In the genomic region with DNA sequence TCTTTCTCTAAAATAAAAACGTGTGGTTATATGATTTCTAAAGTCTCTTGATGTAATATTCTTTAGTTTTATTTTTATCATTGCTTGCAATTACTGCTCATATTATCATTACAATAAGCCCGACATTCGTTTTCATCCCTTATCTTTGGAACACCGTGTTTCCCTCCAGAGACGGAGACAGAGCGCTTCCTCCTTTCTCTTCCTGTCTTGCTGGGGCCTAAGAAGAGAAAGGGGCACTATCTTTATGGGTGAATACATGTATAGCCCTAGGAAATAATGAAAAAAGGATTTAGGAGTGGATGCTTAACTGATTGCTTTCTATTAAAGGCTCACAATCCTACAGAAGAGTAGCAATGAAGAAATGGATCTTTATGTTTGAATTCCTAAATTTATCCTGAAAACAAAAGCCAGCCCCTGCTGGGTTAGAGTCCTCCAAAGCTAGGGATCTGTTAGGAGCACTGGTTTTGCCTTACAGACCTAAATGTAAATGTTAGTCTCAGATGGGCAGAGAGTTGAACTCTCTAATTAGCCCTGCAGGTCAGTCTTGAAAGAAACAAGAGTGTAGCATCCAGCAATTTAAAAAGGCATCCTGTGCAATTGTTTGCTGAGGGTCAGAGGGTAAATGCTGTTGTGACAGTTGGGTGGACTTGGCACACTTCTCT, we compare ENCODE assay signal across 26 cellular contexts.
DNase-seq lines count a peak whose midpoint lies in the region; ATAC-seq, FAIRE-seq and TF ChIP-seq lines count a peak whose summit lies in the region.
"Had no signal": no experiment of that assay in that cellular context is flagged by ENCODE, and none has a peak within 500 bp of the region (broad histone marks: within the 10 kb centered on the region; RNA-seq: fewer than 3 reads in every experiment).

No MANE protein-coding gene starts in this region.

- intact Hi-C loops in psoas muscle (cut with DNase I) (no loop called here), A673 (cut with micrococcal nuclease; ENCODE audit: unreplicated experiment) (no loop called here)

- H3K9me3 ChIP-seq in NT2/D1 (ENCODE audit: insufficient read depth, low read length) (0 out of 2 replicates have a peak, but pooled peaks cover 3% of the 10 kb centered on the region), psoas muscle (no peaks in the 10 kb centered on the region), A673 (ENCODE audit: low read depth, low read length, poor library complexity, severe bottlenecking) (no peaks in the 10 kb centered on the region)
- H3K9me3 ChIP-seq: breast epithelium had no signal

- peak overlapping the region; percentile 2 for H3K4me3 Mint-ChIP-seq in endothelial cell (ENCODE audit: unreplicated experiment)
- no peak overlapping the region for H3K4me3 Mint-ChIP-seq in stimulated activated naive B cell treated with anti-CD40 and anti-IgM and Interleukin-4, amounts not matched to agents 10 μg/mL and 1 μg/mL and 100 μg/mL, for 72 hours
- H3K4me3 Mint-ChIP-seq: activated CD4-positive, alpha-beta memory T cell treated with anti-CD3 and anti-CD28 coated beads, Interleukin-2, amount 10 ng/mL, durations not matched to agents 7 days and 5 days; activated naive CD4-positive, alpha-beta T cell treated with anti-CD3 and anti-CD28 coated beads, Interleukin-2, amount 50 U/mL, for 24 hours; CD4-positive, CD25-positive, alpha-beta regulatory T cell; H9; stimulated activated memory B cell treated with anti-CD40 and anti-IgM and Interleukin-4, amounts not matched to agents 10 μg/mL and 1 μg/mL and 100 μg/mL, for 72 hours had no signal

- H3K4me1 ChIP-seq in NT2/D1 (ENCODE audit: insufficient read depth, insufficient read length) (no peaks in the 10 kb centered on the region), psoas muscle (peaks cover 36% of the 10 kb centered on the region), A673 (ENCODE audit: insufficient read depth, low read length, poor library complexity, severe bottlenecking) (peaks cover 21% of the 10 kb centered on the region)
- H3K4me1 ChIP-seq: breast epithelium had no signal

- peaks cover 29% of the 10 kb centered on the region for H3K4me1 Mint-ChIP-seq in endothelial cell (ENCODE audit: unreplicated experiment)
- no peaks in the 10 kb centered on the region for H3K4me1 Mint-ChIP-seq in stimulated activated naive B cell treated with anti-CD40 and anti-IgM and Interleukin-4, amounts not matched to agents 10 μg/mL and 1 μg/mL and 100 μg/mL, for 72 hours
- H3K4me1 Mint-ChIP-seq: activated CD4-positive, alpha-beta memory T cell treated with anti-CD3 and anti-CD28 coated beads, Interleukin-2, amount 10 ng/mL, durations not matched to agents 7 days and 5 days; activated naive CD4-positive, alpha-beta T cell treated with anti-CD3 and anti-CD28 coated beads, Interleukin-2, amount 50 U/mL, for 24 hours; CD4-positive, CD25-positive, alpha-beta regulatory T cell had no signal

- TF ChIP-seq POLR2A in H54 (IDR thresholded peaks at IDR 0.05; ENCODE audit: low read depth, low read length), result no peak

- no peak for DNase-seq in H54 (ENCODE audit: insufficient read length, low spot score)
- DNase-seq in NT2/D1 (ENCODE audit: low read depth, low spot score), result peak; percentile 28
- DNase-seq in endothelial cell (ENCODE audit: low spot score), result no peak
- no peak for DNase-seq in psoas muscle
- no peak for DNase-seq in DMS53 treated with DMSO at 0.1 percent for 48 hours (lab: John Stamatoyannopoulos, UW; ENCODE audit: unreplicated experiment)
- DNase-seq in stimulated activated naive B cell treated with anti-CD40 and anti-IgM and Interleukin-4, amounts not matched to agents 10 μg/mL and 1 μg/mL and 100 μg/mL, for 72 hours, result no peak
- no peak for DNase-seq in A673 (ENCODE audit: low spot score)
- DNase-seq: activated CD4-positive, alpha-beta memory T cell treated with anti-CD3 and anti-CD28 coated beads, Interleukin-2, amount 10 ng/mL, durations not matched to agents 7 days and 5 days; activated CD4-positive, CD25-positive, alpha-beta regulatory T cell treated with anti-CD3 and anti-CD28 coated beads, Interleukin-2, amount 50 U/mL, for 72 hours; activated CD8-positive, alpha-beta memory T cell treated with anti-CD3 and anti-CD28 coated beads, Interleukin-2, amount 50 U/mL, for 48 hours; CD4-positive, CD25-positive, alpha-beta regulatory T cell; effector CD4-positive, alpha-beta T cell; H9; mammary epithelial cell; NCI-H2081 treated with DMSO at 0.1 percent for 48 hours; NCI-H226; NCI-H774; right cardiac atrium; Right ventricle myocardium superior; stimulated activated CD4-positive, alpha-beta T cell treated with anti-CD3 and anti-CD28 coated beads, Interleukin-4, amount 100 ng/mL, for 4 hours; SW 1271; T-helper 9 cell had no signal

- H3K36me3 ChIP-seq in NT2/D1 (ENCODE audit: insufficient read depth, insufficient read length, low read length) (no peaks in the 10 kb centered on the region), psoas muscle (ENCODE audit: insufficient read depth in 1 of 2, low read depth in 1 of 2) (no peaks in the 10 kb centered on the region), A673 (ENCODE audit: insufficient read depth, low read length, poor library complexity, severe bottlenecking) (no peaks in the 10 kb centered on the region)
- H3K36me3 ChIP-seq: breast epithelium had no signal

- BruUV-seq in A673 (replicated peaks; lab: Mats Ljungman, UMichigan), result no TSS peak

- ATAC-seq in psoas muscle, result no peak
- ATAC-seq in stimulated activated naive B cell treated with anti-CD40 and anti-IgM and Interleukin-4, amounts not matched to agents 10 μg/mL and 1 μg/mL and 100 μg/mL, for 72 hours (replicated peaks), result no peak
- ATAC-seq: K562; right cardiac atrium; stimulated activated memory B cell treated with anti-CD40 and anti-IgM and Interleukin-4, amounts not matched to agents 10 μg/mL and 1 μg/mL and 100 μg/mL, for 72 hours had no signal

- no peak overlapping the region for H3K4me3 ChIP-seq in NT2/D1 (ENCODE audit: insufficient read length, low read depth)
- no peak overlapping the region for H3K4me3 ChIP-seq in psoas muscle
- H3K4me3 ChIP-seq in A673 (ENCODE audit: low read depth, low read length, poor library complexity, severe bottlenecking), result no peak overlapping the region
- H3K4me3 ChIP-seq: breast epithelium, K562 had no signal

- TF ChIP-seq CTCF in endothelial cell (IDR thresholded peaks at IDR 0.05; ENCODE audit: unreplicated experiment), result no peak
- TF ChIP-seq CTCF in psoas muscle (IDR thresholded peaks at IDR 0.05), result no peak
- no peak for TF ChIP-seq CTCF in A673 (conservative IDR thresholded peaks at IDR 0.05; ENCODE audit: low read depth, low read length)

- WGBS in psoas muscle, 3 donors, result 61 to 68% (median 63%) methylated on average over 6 of the region's 6 CpGs

- FAIRE-seq in H54 (lab: Jason Lieb, UNC), result peak; percentile 36
- FAIRE-seq: K562 had no signal

- H3K27me3 ChIP-seq in NT2/D1 (ENCODE audit: insufficient read depth, insufficient read length) (peaks cover 97% of the 10 kb centered on the region), psoas muscle (ENCODE audit: insufficient read depth in 3 of 3, low read length in 2 of 3) (no peaks in the 10 kb centered on the region), A673 (replicated peaks; ENCODE audit: insufficient read depth, low read depth, low read length, poor library complexity) (no peaks in the 10 kb centered on the region)
- H3K27me3 ChIP-seq: breast epithelium had no signal

- no peaks in the 10 kb centered on the region for H3K9me3 Mint-ChIP-seq in endothelial cell (ENCODE audit: unreplicated experiment)
- H3K9me3 Mint-ChIP-seq in stimulated activated naive B cell treated with anti-CD40 and anti-IgM and Interleukin-4, amounts not matched to agents 10 μg/mL and 1 μg/mL and 100 μg/mL, for 72 hours, result no peaks in the 10 kb centered on the region
- H3K9me3 Mint-ChIP-seq: activated CD4-positive, alpha-beta memory T cell treated with anti-CD3 and anti-CD28 coated beads, Interleukin-2, amount 10 ng/mL, durations not matched to agents 7 days and 5 days; activated naive CD4-positive, alpha-beta T cell treated with anti-CD3 and anti-CD28 coated beads, Interleukin-2, amount 50 U/mL, for 24 hours; stimulated activated memory B cell treated with anti-CD40 and anti-IgM and Interleukin-4, amounts not matched to agents 10 μg/mL and 1 μg/mL and 100 μg/mL, for 72 hours had no signal

- H3K27ac ChIP-seq in psoas muscle (peak overlapping the region; percentile 30), A673 (ENCODE audit: low read depth, low read length, poor library complexity, severe bottlenecking) (no peak overlapping the region)
- H3K27ac ChIP-seq: breast epithelium had no signal

- peaks cover 2% of the 10 kb centered on the region for H3K27me3 Mint-ChIP-seq in endothelial cell (ENCODE audit: unreplicated experiment)
- H3K27me3 Mint-ChIP-seq in stimulated activated naive B cell treated with anti-CD40 and anti-IgM and Interleukin-4, amounts not matched to agents 10 μg/mL and 1 μg/mL and 100 μg/mL, for 72 hours, result no peaks in the 10 kb centered on the region
- H3K27me3 Mint-ChIP-seq: activated CD4-positive, alpha-beta memory T cell treated with anti-CD3 and anti-CD28 coated beads, Interleukin-2, amount 10 ng/mL, durations not matched to agents 7 days and 5 days; activated naive CD4-positive, alpha-beta T cell treated with anti-CD3 and anti-CD28 coated beads, Interleukin-2, amount 50 U/mL, for 24 hours; stimulated activated memory B cell treated with anti-CD40 and anti-IgM and Interleukin-4, amounts not matched to agents 10 μg/mL and 1 μg/mL and 100 μg/mL, for 72 hours had no signal

- POLR2A ChIA-PET in A673 (lab: Charles Lee; ENCODE audit: low non-redundant PET), result no interaction called here

- CTCF ChIA-PET in A673 (lab: Charles Lee), result no interaction called here

- no peak overlapping the region for H3K9ac ChIP-seq in NT2/D1 (ENCODE audit: insufficient read length, low read depth)

- H3K36me3 Mint-ChIP-seq in endothelial cell (ENCODE audit: low read depth, unreplicated experiment), result peaks cover 4% of the 10 kb centered on the region
- no peaks in the 10 kb centered on the region for H3K36me3 Mint-ChIP-seq in stimulated activated naive B cell treated with anti-CD40 and anti-IgM and Interleukin-4, amounts not matched to agents 10 μg/mL and 1 μg/mL and 100 μg/mL, for 72 hours
- H3K36me3 Mint-ChIP-seq: activated naive CD4-positive, alpha-beta T cell treated with anti-CD3 and anti-CD28 coated beads, Interleukin-2, amount 50 U/mL, for 24 hours; CD4-positive, CD25-positive, alpha-beta regulatory T cell; stimulated activated memory B cell treated with anti-CD40 and anti-IgM and Interleukin-4, amounts not matched to agents 10 μg/mL and 1 μg/mL and 100 μg/mL, for 72 hours had no signal

- peak overlapping the region; percentile 93 for H3K27ac Mint-ChIP-seq in endothelial cell (ENCODE audit: unreplicated experiment)
- H3K27ac Mint-ChIP-seq in stimulated activated naive B cell treated with anti-CD40 and anti-IgM and Interleukin-4, amounts not matched to agents 10 μg/mL and 1 μg/mL and 100 μg/mL, for 72 hours, result no peak overlapping the region
- H3K27ac Mint-ChIP-seq: activated CD4-positive, alpha-beta memory T cell treated with anti-CD3 and anti-CD28 coated beads, Interleukin-2, amount 10 ng/mL, durations not matched to agents 7 days and 5 days; activated naive CD4-positive, alpha-beta T cell treated with anti-CD3 and anti-CD28 coated beads, Interleukin-2, amount 50 U/mL, for 24 hours; CD4-positive, CD25-positive, alpha-beta regulatory T cell; stimulated activated memory B cell treated with anti-CD40 and anti-IgM and Interleukin-4, amounts not matched to agents 10 μg/mL and 1 μg/mL and 100 μg/mL, for 72 hours had no signal
